9 cellular contexts compared by ENCODE assay signal in genomic region chr6:150025201-150025917, GRCh38. TPM values are rescaled to one million over a fixed set of nuclear protein-coding genes. Genes with fewer than 3 reads are reported as not detected.
DNase-seq lines count a peak whose midpoint lies in the region; ATAC-seq lines count a peak whose summit lies in the region.
"Had no signal": no experiment of that assay in that cellular context is flagged by ENCODE, and none has a peak within 500 bp of the region (broad histone marks: within the 10 kb centered on the region; RNA-seq: fewer than 3 reads in every experiment).

TSS of gene RAET1L (minus strand) at chr6:150025532. CDS start at chr6:150025471, 61 bp downstream.

- DNase-seq in activated CD4-positive, CD25-positive, alpha-beta regulatory T cell (lab: John Stamatoyannopoulos, UW) = no peak
- no peak for DNase-seq in activated T-cell treated with anti-CD3 and anti-CD28 coated beads, Interleukin-2, amount 50 U/mL, for 4 hours
- DNase-seq in left ventricle myocardium superior (peak; percentile 56), GOT3 (lab: John Stamatoyannopoulos, UW) (no peak), NCI-H774 (lab: John Stamatoyannopoulos, UW) (no peak)

- no peaks in the 10 kb centered on the region for H3K9me3 Mint-ChIP-seq in activated T-cell treated with anti-CD3 and anti-CD28 coated beads, Interleukin-2, amount 50 U/mL, for 4 hours
- H3K9me3 Mint-ChIP-seq in stimulated activated naive CD8-positive, alpha-beta T cell treated with anti-CD3 and anti-CD28 coated beads, Interleukin-15, Interleukin-2, amounts not matched to agents 100 ng/mL and 50 ng/mL, for 24 hours = no peaks in the 10 kb centered on the region

- H3K27ac Mint-ChIP-seq in stimulated activated naive CD8-positive, alpha-beta T cell treated with anti-CD3 and anti-CD28 coated beads, Interleukin-15, Interleukin-2, amounts not matched to agents 100 ng/mL and 50 ng/mL, for 24 hours = no peak within 1 kb of the TSS

- peak; percentile 90 to 92 for ATAC-seq in activated CD4-positive, CD25-positive, alpha-beta regulatory T cell treated with anti-CD3 and anti-CD28 coated beads, Interleukin-2, amount 50 U/mL, for 24 hours
- peak; percentile 93 to 96 for ATAC-seq in activated T-cell treated with anti-CD3 and anti-CD28 coated beads, Interleukin-2, amount 50 U/mL, for 4 hours
- peak; percentile 67 for ATAC-seq in left ventricle myocardium superior
- ATAC-seq in GM19467 (IDR thresholded peaks at IDR 0.05; ENCODE audit: unreplicated experiment) = no peak

- intact Hi-C loops in left ventricle myocardium superior (cut with micrococcal nuclease) = no loop called here

- H3K4me3 Mint-ChIP-seq in activated T-cell treated with anti-CD3 and anti-CD28 coated beads, Interleukin-2, amount 50 U/mL, for 4 hours = no peak within 1 kb of the TSS
- H3K4me3 Mint-ChIP-seq in stimulated activated naive CD8-positive, alpha-beta T cell treated with anti-CD3 and anti-CD28 coated beads, Interleukin-15, Interleukin-2, amounts not matched to agents 100 ng/mL and 50 ng/mL, for 24 hours = peak within 1 kb of the TSS; percentile 39

- H3K4me1 Mint-ChIP-seq in activated T-cell treated with anti-CD3 and anti-CD28 coated beads, Interleukin-2, amount 50 U/mL, for 4 hours (ENCODE audit: low read depth) = peaks cover 6% of the 10 kb centered on the region
- peaks cover 29% of the 10 kb centered on the region for H3K4me1 Mint-ChIP-seq in stimulated activated naive CD8-positive, alpha-beta T cell treated with anti-CD3 and anti-CD28 coated beads, Interleukin-15, Interleukin-2, amounts not matched to agents 100 ng/mL and 50 ng/mL, for 24 hours (ENCODE audit: low read depth)

- peaks cover 53% of the 10 kb centered on the region for H3K27me3 Mint-ChIP-seq in activated T-cell treated with anti-CD3 and anti-CD28 coated beads, Interleukin-2, amount 50 U/mL, for 4 hours (ENCODE audit: low read depth)
- H3K27me3 Mint-ChIP-seq in stimulated activated naive CD8-positive, alpha-beta T cell treated with anti-CD3 and anti-CD28 coated beads, Interleukin-15, Interleukin-2, amounts not matched to agents 100 ng/mL and 50 ng/mL, for 24 hours = peaks cover 64% of the 10 kb centered on the region

- H3K36me3 Mint-ChIP-seq in activated T-cell treated with anti-CD3 and anti-CD28 coated beads, Interleukin-2, amount 50 U/mL, for 4 hours (ENCODE audit: insufficient read depth) = no peaks in the 10 kb centered on the region
- H3K36me3 Mint-ChIP-seq in stimulated activated naive CD8-positive, alpha-beta T cell treated with anti-CD3 and anti-CD28 coated beads, Interleukin-15, Interleukin-2, amounts not matched to agents 100 ng/mL and 50 ng/mL, for 24 hours (ENCODE audit: low read depth) = no peaks in the 10 kb centered on the region

RNA-seq across cellular contexts. Expression of gene RAET1L, which starts in this region (rescaled TPM):
- total RNA-seq in activated T-cell treated with anti-CD3 and anti-CD28 coated beads, Interleukin-2, amount 50 U/mL, for 4 hours = not detected
- total RNA-seq in left ventricle myocardium superior = not detected
- total RNA-seq: T-helper 2 cell treated with Interferon-gamma antibody and Interleukin-4, amounts not matched to agents 100 ng/mL and 5 ng/mL, for 36 hours had no signal

Comparison
In these comparisons a context has a peak if more than half of its experiments do, and no peak if none do; other contexts are left out.
1. Peak in ATAC-seq in activated T-cell treated with anti-CD3 and anti-CD28 coated beads, Interleukin-2, amount 50 U/mL, for 4 hours; RNA of the gene not detected or under 1 TPM.
2. Peak in DNase-seq and ATAC-seq in left ventricle myocardium superior; RNA of the gene not detected or under 1 TPM.